In the genomic region with DNA sequence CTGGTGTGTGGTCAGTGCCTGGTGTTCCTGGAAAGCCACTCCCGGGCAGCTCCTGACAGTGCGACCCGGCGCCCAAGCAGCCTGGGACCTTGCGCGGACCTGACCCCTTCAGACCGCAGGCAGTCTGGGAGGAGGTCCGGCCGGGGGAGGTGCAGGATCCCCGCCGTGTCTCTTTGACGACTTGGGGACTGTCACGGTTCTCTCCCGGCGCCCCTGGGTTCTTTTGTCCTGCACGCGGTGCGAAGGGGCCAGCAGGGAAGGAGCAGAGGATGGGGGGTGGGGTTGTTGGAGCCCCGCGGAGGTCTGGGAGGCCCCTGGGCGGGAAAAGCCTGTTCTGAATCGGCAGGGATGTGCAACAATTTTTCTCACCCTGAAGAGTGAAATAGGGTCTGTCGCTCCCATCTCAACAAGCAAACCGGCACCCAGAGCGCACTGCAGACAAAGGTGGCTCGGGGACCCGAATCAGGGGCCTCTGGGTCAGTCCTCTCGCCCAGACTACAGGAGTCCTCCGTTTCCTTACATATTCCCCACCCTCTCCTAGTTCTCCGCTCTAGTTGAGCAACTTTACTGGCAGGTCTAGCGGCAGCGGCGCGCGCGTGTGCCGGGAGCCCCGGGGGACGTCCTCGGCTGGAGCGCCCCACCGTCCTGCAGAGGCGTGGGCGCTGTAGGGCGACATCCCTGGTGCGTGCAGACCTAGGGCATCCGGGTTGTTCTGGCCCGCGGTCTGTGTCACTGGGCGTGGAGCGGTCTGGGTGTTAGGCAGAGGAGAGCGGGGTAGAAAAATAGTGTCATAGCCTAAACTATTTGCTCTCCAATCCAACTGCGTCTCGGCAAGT, we compare ENCODE assay signal across 8 cellular contexts. TPM values are rescaled to one million over a fixed set of nuclear protein-coding genes. Genes with fewer than 3 reads are reported as not detected.
DNase-seq lines count a peak whose midpoint lies in the region; ATAC-seq, FAIRE-seq and TF ChIP-seq lines count a peak whose summit lies in the region.

No MANE protein-coding gene starts in this region.

- intact Hi-C loops in activated T-helper 1 cell treated with anti-CD3 and anti-CD28 coated beads, Interleukin-12 subunit alpha, Interleukin-12 subunit beta, Interleukin-2, Interleukin-4 antibody, amounts not matched to agents 30 ng/mL and 10 ng/mL and 1 ng/mL, durations not matched to agents 14 hours and 24 hours and 36 hours (cut with micrococcal nuclease): loop anchor here (1.0 to 10.0 kb wide), 6 partner anchors 92 to 1195 kb away; partner anchors contain the start of genes RPS23, TMEM167A and XRCC4
- intact Hi-C loops in Right ventricle myocardium superior (cut with DNase I): no loop called here
- intact Hi-C loops in pancreas (cut with DNase I): no loop called here

- no peaks in the 10 kb centered on the region for H3K36me3 Mint-ChIP-seq in activated T-helper 1 cell treated with anti-CD3 and anti-CD28 coated beads, Interleukin-12 subunit alpha, Interleukin-12 subunit beta, Interleukin-2, Interleukin-4 antibody, amounts not matched to agents 30 ng/mL and 10 ng/mL and 1 ng/mL, durations not matched to agents 14 hours and 24 hours and 36 hours (ENCODE audit: low read depth)

- H3K4me1 ChIP-seq in pancreas: peaks cover 0 to 11% (median 7%) of the 10 kb centered on the region in 3 donors

- no peaks in the 10 kb centered on the region for H3K36me3 ChIP-seq in pancreas

- no peaks in the 10 kb centered on the region for H3K9me3 Mint-ChIP-seq in activated T-helper 1 cell treated with anti-CD3 and anti-CD28 coated beads, Interleukin-12 subunit alpha, Interleukin-12 subunit beta, Interleukin-2, Interleukin-4 antibody, amounts not matched to agents 30 ng/mL and 10 ng/mL and 1 ng/mL, durations not matched to agents 14 hours and 24 hours and 36 hours

- ATAC-seq in GM21619 (IDR thresholded peaks at IDR 0.05; ENCODE audit: unreplicated experiment) (peak; percentile 40), Right ventricle myocardium superior (ENCODE audit: poor library complexity) (peak; percentile 57), pancreas (peak; percentile 29 to 44 (median 33))

- peaks cover 77% of the 10 kb centered on the region for H3K27me3 Mint-ChIP-seq in activated T-helper 1 cell treated with anti-CD3 and anti-CD28 coated beads, Interleukin-12 subunit alpha, Interleukin-12 subunit beta, Interleukin-2, Interleukin-4 antibody, amounts not matched to agents 30 ng/mL and 10 ng/mL and 1 ng/mL, durations not matched to agents 14 hours and 24 hours and 36 hours (ENCODE audit: insufficient read depth)

- H3K4me3 Mint-ChIP-seq in activated T-helper 1 cell treated with anti-CD3 and anti-CD28 coated beads, Interleukin-12 subunit alpha, Interleukin-12 subunit beta, Interleukin-2, Interleukin-4 antibody, amounts not matched to agents 30 ng/mL and 10 ng/mL and 1 ng/mL, durations not matched to agents 14 hours and 24 hours and 36 hours: peak overlapping the region; percentile 86

- peaks cover 0 to 28% (median 4%) of the 10 kb centered on the region in 4 donors for H3K27me3 ChIP-seq in pancreas

- H3K27ac Mint-ChIP-seq in activated T-helper 1 cell treated with anti-CD3 and anti-CD28 coated beads, Interleukin-12 subunit alpha, Interleukin-12 subunit beta, Interleukin-2, Interleukin-4 antibody, amounts not matched to agents 30 ng/mL and 10 ng/mL and 1 ng/mL, durations not matched to agents 14 hours and 24 hours and 36 hours: no peak overlapping the region

- peak; percentile 53 for DNase-seq in DMS 273 (lab: John Stamatoyannopoulos, UW; ENCODE audit: unreplicated experiment)
- no peak for DNase-seq in DMS 273 treated with DMSO at 0.1 percent for 48 hours (lab: John Stamatoyannopoulos, UW)
- peak; percentile 56 for DNase-seq in HuH-7 (ENCODE audit: low spot score)
- peak; percentile 1 for DNase-seq in activated T-helper 1 cell treated with anti-CD3 and anti-CD28 coated beads, Interleukin-12 subunit alpha, Interleukin-12 subunit beta, Interleukin-2, Interleukin-4 antibody, amounts not matched to agents 30 ng/mL and 10 ng/mL and 1 ng/mL, durations not matched to agents 14 hours and 24 hours and 36 hours (ENCODE audit: low spot score)
- peak; percentile 74 for DNase-seq in Right ventricle myocardium superior
- DNase-seq in pancreas: peak; percentile 7 to 69 (median 25)
- no peak for DNase-seq in foreskin melanocyte

- H3K4me1 Mint-ChIP-seq in activated T-helper 1 cell treated with anti-CD3 and anti-CD28 coated beads, Interleukin-12 subunit alpha, Interleukin-12 subunit beta, Interleukin-2, Interleukin-4 antibody, amounts not matched to agents 30 ng/mL and 10 ng/mL and 1 ng/mL, durations not matched to agents 14 hours and 24 hours and 36 hours (ENCODE audit: low read depth): peaks cover 33% of the 10 kb centered on the region

- no peak for TF ChIP-seq CTCF in pancreas (IDR thresholded peaks at IDR 0.05)

- H3K27ac ChIP-seq in pancreas: peak overlapping the region in 2 of 4 donors; percentile 29 to 45

- H3K4me3 ChIP-seq in pancreas: peak overlapping the region; percentile 9 to 53 (median 30)

- no peak for FAIRE-seq in pancreas (lab: Jason Lieb, UNC)

- H3K9me3 ChIP-seq in pancreas: no peaks in the 10 kb centered on the region

- 1 to 2% methylated on average over 54 of the region's 54 CpGs for WGBS in pancreas, 2 donors

RNA-seq across cellular contexts. Expression of gene VCAN, which starts 1.2 kb away (rescaled TPM):
- total RNA-seq in activated T-helper 1 cell treated with anti-CD3 and anti-CD28 coated beads, Interleukin-12 subunit alpha, Interleukin-12 subunit beta, Interleukin-2, Interleukin-4 antibody, amounts not matched to agents 30 ng/mL and 10 ng/mL and 1 ng/mL, durations not matched to agents 14 hours and 24 hours and 36 hours: 0.05 TPM in 2 replicates
- total RNA-seq in Right ventricle myocardium superior (24.1 TPM), pancreas (10 to 100 TPM in 3 of 6 donors, 1 to 10 TPM in 3; 1.0 to 69.4 (median 7.4) TPM)
- polyA plus RNA-seq in pancreas: 1 to 10 TPM in 1 of 2 donors, under 1 TPM in 1; 0.84 to 1.4 TPM

Comparison
In these comparisons a context has a peak if more than half of its experiments do, and no peak if none do; other contexts are left out.
1. DNase-seq: peak in DMS 273 (single experiment), HuH-7 (single experiment), activated T-helper 1 cell treated with anti-CD3 and anti-CD28 coated beads, Interleukin-12 subunit alpha, Interleukin-12 subunit beta, Interleukin-2, Interleukin-4 antibody, amounts not matched to agents 30 ng/mL and 10 ng/mL and 1 ng/mL, durations not matched to agents 14 hours and 24 hours and 36 hours (single experiment), Right ventricle myocardium superior (single experiment) and pancreas (6 of 6); none in DMS 273 treated with DMSO at 0.1 percent for 48 hours (single experiment) and foreskin melanocyte (single experiment).
2. Peak in every context shown above with its lines, with median percentiles within 50 percentile points of each other: ATAC-seq.